ENCODE assay signal across 17 cellular contexts in genomic region chr1:116062201-116062600, GRCh38. TPM values are rescaled to one million over a fixed set of nuclear protein-coding genes. Genes with fewer than 3 reads are reported as not detected.
DNase-seq lines count a peak whose midpoint lies in the region; ATAC-seq and TF ChIP-seq lines count a peak whose summit lies in the region.
"Had no signal": no experiment of that assay in that cellular context is flagged by ENCODE, and none has a peak within 500 bp of the region (broad histone marks: within the 10 kb centered on the region; RNA-seq: fewer than 3 reads in every experiment).

No MANE protein-coding gene starts in this region.

- no peak overlapping the region for H3K4me3 ChIP-seq in HEK293 (ENCODE audit: low read depth, low read length)
- no peak overlapping the region for H3K4me3 ChIP-seq in upper lobe of right lung
- no peak overlapping the region for H3K4me3 ChIP-seq in left lung
- H3K4me3 ChIP-seq: BLaER1, GM23338, HAP-1 had no signal

- POLR2A ChIA-PET in HEK293 (lab: Yijun Ruan, JAX) = no interaction called here

- TF ChIP-seq CTCF in HEK293 (tag by site-specific recombination; IDR thresholded peaks at IDR 0.05) (no peak), upper lobe of right lung (IDR thresholded peaks at IDR 0.05) (no peak), left lung (IDR thresholded peaks at IDR 0.05) (no peak)

- ATAC-seq in upper lobe of right lung (no peak), left lung (no peak)
- ATAC-seq: CD8-positive, alpha-beta T cell; GM23338 had no signal

- no peak for DNase-seq in epithelial cell of prostate (ENCODE audit: low read depth, low spot score)
- DNase-seq in iris pigment epithelial cell (ENCODE audit: low read depth) = peak; percentile 7
- no peak for DNase-seq in AG08396 (ENCODE audit: low spot score)
- DNase-seq in upper lobe of right lung = no peak
- DNase-seq in left lung = no peak
- DNase-seq: Caco-2; CD4-positive, CD25-positive, alpha-beta regulatory T cell; CD8-positive, alpha-beta T cell; DMS153; DND-41 had no signal

- H3K36me3 ChIP-seq in HEK293 (ENCODE audit: control insufficient read depth in 2 of 2, insufficient read depth in 1 of 2, low read length in 2 of 2) (peaks cover 0 to 41% of the 10 kb centered on the region in 2 experiments; a peak in 1 of 3 replicates), upper lobe of right lung (peaks cover 33% of the 10 kb centered on the region), left lung (peaks cover 0 to 52% of the 10 kb centered on the region in 2 donors)
- H3K36me3 ChIP-seq: BLaER1 had no signal

- H3K9me3 ChIP-seq in HEK293 (ENCODE audit: control insufficient read depth, insufficient read depth, low read depth, low read length) = no peaks in the 10 kb centered on the region
- no peaks in the 10 kb centered on the region for H3K9me3 ChIP-seq in upper lobe of right lung
- peaks cover 0 to 3% of the 10 kb centered on the region in 2 donors for H3K9me3 ChIP-seq in left lung
- H3K9me3 ChIP-seq: Caco-2, HAP-1 had no signal

- no peak overlapping the region for H3K27ac ChIP-seq in HEK293 (ENCODE audit: extremely low read depth, low read depth, low read length)
- H3K27ac ChIP-seq in epithelial cell of prostate = peak overlapping the region; percentile 85
- no peak overlapping the region for H3K27ac ChIP-seq in upper lobe of right lung
- H3K27ac ChIP-seq in left lung = no peak overlapping the region
- H3K27ac ChIP-seq: BLaER1, C4-2B had no signal

- no peaks in the 10 kb centered on the region for H3K4me1 ChIP-seq in HEK293 (ENCODE audit: control insufficient read depth, insufficient read depth, low read length)
- H3K4me1 ChIP-seq in upper lobe of right lung = no peaks in the 10 kb centered on the region
- H3K4me1 ChIP-seq in left lung = no peaks in the 10 kb centered on the region
- H3K4me1 ChIP-seq: BLaER1, Caco-2, HAP-1 had no signal

- H3K27me3 ChIP-seq in upper lobe of right lung (no peaks in the 10 kb centered on the region), left lung (no peaks in the 10 kb centered on the region)
- H3K27me3 ChIP-seq: BLaER1 had no signal

- CTCF ChIA-PET in HEK293 (lab: Yijun Ruan, JAX) = interaction anchor here (0.6 to 1.6 kb wide), 2 partner anchors 42 to 468 kb away, joined by 3 read pairs; no protein-coding TSS in a partner anchor

- intact Hi-C loops in upper lobe of right lung (cut with DNase I) (no loop called here), left lung (cut with DNase I) (no loop called here)

TF ChIP-seq in HEK293, 187 proteins besides CTCF, POLR2A, EP300 and RAD21:
- TF ChIP-seq SP7 (tag by site-specific recombination; IDR thresholded peaks at IDR 0.05) = peak; percentile 72
- no peak for TF ChIP-seq HIC1 (tag by site-specific recombination; IDR thresholded peaks at IDR 0.05)
- no peak for TF ChIP-seq INSM2 (tag by site-specific recombination; IDR thresholded peaks at IDR 0.05)

RNA-seq across cellular contexts. Expression of gene MAB21L3, which starts 49.0 kb away (rescaled TPM):
- total RNA-seq in upper lobe of right lung (0.46 TPM), left lung (1 to 10 TPM in 1 of 2 donors, under 1 TPM in 1; 0.26 to 1.3 TPM)
- total RNA-seq: A172; B cell; CD4-positive, CD25-positive, alpha-beta regulatory T cell; CD8-positive, alpha-beta T cell; GM23338 had no signal
